21 cellular contexts compared by ENCODE assay signal in the genomic region with DNA sequence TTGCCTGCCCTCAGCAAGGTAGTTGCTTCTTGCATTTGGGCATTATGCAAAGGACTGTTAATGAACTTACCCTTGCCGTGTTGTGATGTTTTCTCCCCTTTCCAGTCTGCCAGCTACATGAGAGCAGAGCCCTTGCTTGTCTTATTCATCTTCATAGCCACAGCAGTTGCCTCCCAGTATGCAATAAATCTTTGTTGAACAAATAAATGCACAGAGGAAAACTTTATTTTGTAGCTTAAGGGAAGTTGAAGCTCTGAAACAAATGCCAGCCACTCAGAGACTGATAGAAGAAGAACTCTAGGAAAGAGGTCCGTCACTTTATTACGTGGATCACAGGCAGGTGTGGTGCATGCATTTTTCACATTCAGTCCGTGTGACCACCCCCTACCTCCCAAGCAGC.
"Had no signal": no experiment of that assay in that cellular context is flagged by ENCODE, and none has a peak within 500 bp of the region (broad histone marks: within the 10 kb centered on the region; RNA-seq: fewer than 3 reads in every experiment).

No MANE protein-coding gene starts in this region.

- H3K9me3 ChIP-seq: esophagus muscularis mucosa, gastrocnemius medialis, left ventricle myocardium inferior, psoas muscle, right lobe of liver, testis, tibial nerve had no signal

- H3K27me3 ChIP-seq: esophagus muscularis mucosa, gastrocnemius medialis, right lobe of liver, testis, tibial nerve had no signal

- H2AFZ ChIP-seq: parathyroid adenoma had no signal

- H3K79me2 ChIP-seq: parathyroid adenoma had no signal

- H3K27ac Mint-ChIP-seq: effector memory CD8-positive, alpha-beta T cell; immature natural killer cell; nephron progenitor cell; stimulated activated effector memory CD8-positive, alpha-beta T cell treated with anti-CD3 and anti-CD28 coated beads, Interleukin-12 subunit alpha, Interleukin-12 subunit beta, amount 100 ng/mL, for 72 hours; stimulated activated naive CD8-positive, alpha-beta T cell treated with anti-CD3 and anti-CD28 coated beads, Interleukin-15, Interleukin-2, amounts not matched to agents 100 ng/mL and 50 ng/mL, for 24 hours had no signal

- H3K9ac ChIP-seq: parathyroid adenoma had no signal

- H3K9me3 Mint-ChIP-seq: effector memory CD8-positive, alpha-beta T cell; immature natural killer cell; naive B cell; nephron progenitor cell; stimulated activated effector memory CD8-positive, alpha-beta T cell treated with anti-CD3 and anti-CD28 coated beads, Interleukin-12 subunit alpha, Interleukin-12 subunit beta, amount 100 ng/mL, for 72 hours; stimulated activated naive CD8-positive, alpha-beta T cell treated with anti-CD3 and anti-CD28 coated beads, Interleukin-15, Interleukin-2, amounts not matched to agents 100 ng/mL and 50 ng/mL, for 24 hours had no signal

- H3K36me3 ChIP-seq: esophagus muscularis mucosa, gastrocnemius medialis, left ventricle myocardium inferior, right lobe of liver, tibial nerve had no signal

- H3K4me1 ChIP-seq: gastrocnemius medialis, parathyroid adenoma, psoas muscle, right lobe of liver, testis, tibial nerve had no signal

- H3K27ac ChIP-seq: epithelial cell of prostate, esophagus muscularis mucosa, gastrocnemius medialis, parathyroid adenoma, psoas muscle, right lobe of liver, testis, tibial nerve had no signal

- DNase-seq: effector memory CD8-positive, alpha-beta T cell; gastrocnemius medialis; immature natural killer cell; left ventricle myocardium inferior; mesendoderm; naive B cell; nephron progenitor cell; psoas muscle; retina; stimulated activated CD4-positive, alpha-beta T cell treated with anti-CD3 and anti-CD28 coated beads, Interleukin-4, amount 100 ng/mL, for 1 hour; stimulated activated CD8-positive, alpha-beta memory T cell treated with anti-CD3 and anti-CD28 coated beads, Interleukin-4, amount 100 ng/mL, for 48 hours had no signal

- ATAC-seq: effector memory CD8-positive, alpha-beta T cell; gastrocnemius medialis; psoas muscle; stimulated activated effector memory CD8-positive, alpha-beta T cell treated with anti-CD3 and anti-CD28 coated beads, Interleukin-12 subunit alpha, Interleukin-12 subunit beta, amount 100 ng/mL, for 72 hours had no signal

- H3K4me3 Mint-ChIP-seq: effector memory CD8-positive, alpha-beta T cell; immature natural killer cell; naive B cell; nephron progenitor cell; stimulated activated effector memory CD8-positive, alpha-beta T cell treated with anti-CD3 and anti-CD28 coated beads, Interleukin-12 subunit alpha, Interleukin-12 subunit beta, amount 100 ng/mL, for 72 hours; stimulated activated naive CD8-positive, alpha-beta T cell treated with anti-CD3 and anti-CD28 coated beads, Interleukin-15, Interleukin-2, amounts not matched to agents 100 ng/mL and 50 ng/mL, for 24 hours had no signal

- H3K4me3 ChIP-seq: esophagus muscularis mucosa, gastrocnemius medialis, left ventricle myocardium inferior, lung, psoas muscle, right lobe of liver, testis, tibial nerve had no signal

- FAIRE-seq: keratinocyte had no signal

- H3K36me3 Mint-ChIP-seq: immature natural killer cell; naive B cell; stimulated activated effector memory CD8-positive, alpha-beta T cell treated with anti-CD3 and anti-CD28 coated beads, Interleukin-12 subunit alpha, Interleukin-12 subunit beta, amount 100 ng/mL, for 72 hours had no signal
